ENCODE assay signal across 1 cellular context in the genomic region with DNA sequence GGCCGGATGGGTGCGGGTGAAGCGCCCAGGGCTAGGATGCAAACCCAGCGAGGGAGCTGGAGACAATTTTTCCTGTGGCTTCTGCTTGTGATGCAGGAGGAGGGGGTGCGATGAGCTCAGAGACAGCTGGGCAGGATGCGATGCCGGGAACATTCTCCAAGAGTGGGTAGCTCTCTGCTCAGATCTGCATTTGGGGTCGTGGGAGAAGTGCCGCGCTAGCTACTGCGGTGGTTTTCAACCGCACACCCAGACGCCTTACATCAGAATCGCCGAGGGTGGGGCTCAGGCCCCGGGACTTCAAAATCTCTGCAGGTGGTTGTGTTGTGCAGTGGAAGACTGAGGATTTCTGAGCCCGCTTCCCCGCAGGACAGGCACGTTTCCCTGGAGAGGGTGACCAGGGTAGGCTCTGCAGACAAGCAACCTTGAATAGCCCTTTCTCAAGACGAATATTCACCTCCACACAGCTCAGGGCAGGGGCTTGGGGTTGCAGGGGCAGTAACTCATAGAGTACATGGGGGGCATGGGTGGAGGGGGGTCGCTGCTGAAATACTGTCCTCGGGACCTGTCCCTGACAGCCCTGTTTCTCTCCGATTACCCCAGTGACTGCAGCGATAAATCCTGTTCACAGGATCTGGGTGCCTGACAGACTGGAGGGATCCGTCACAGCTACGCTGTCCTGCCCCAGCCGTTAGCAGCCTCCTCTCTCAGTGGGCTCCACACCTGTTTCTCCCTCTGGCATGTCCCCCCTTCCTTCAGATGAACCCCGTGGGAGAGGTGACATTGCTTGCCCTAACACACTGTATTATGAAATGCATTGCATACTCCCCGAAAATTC.
TF ChIP-seq lines count a peak whose summit lies in the region.

No MANE protein-coding gene starts in this region.

TF ChIP-seq in A549, 52 proteins besides CTCF, POLR2A, EP300 and RAD21 (continued from another document):
- TF ChIP-seq, protein P1, sequence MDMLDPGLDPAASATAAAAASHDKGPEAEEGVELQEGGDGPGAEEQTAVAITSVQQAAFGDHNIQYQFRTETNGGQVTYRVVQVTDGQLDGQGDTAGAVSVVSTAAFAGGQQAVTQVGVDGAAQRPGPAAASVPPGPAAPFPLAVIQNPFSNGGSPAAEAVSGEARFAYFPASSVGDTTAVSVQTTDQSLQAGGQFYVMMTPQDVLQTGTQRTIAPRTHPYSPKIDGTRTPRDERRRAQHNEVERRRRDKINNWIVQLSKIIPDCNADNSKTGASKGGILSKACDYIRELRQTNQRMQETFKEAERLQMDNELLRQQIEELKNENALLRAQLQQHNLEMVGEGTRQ (IDR thresholded peaks at IDR 0.05) = no peak
- TF ChIP-seq JUNB (IDR thresholded peaks at IDR 0.05) (no peak), CHD2 (IDR thresholded peaks at IDR 0.05; ENCODE audit: low read length, partially characterized antibody) (no peak)
